ENCODE assay signal across 1 cellular context in genomic region chr7:104982308-104982755, GRCh38.
TF ChIP-seq lines count a peak whose summit lies in the region.

No MANE protein-coding gene starts in this region.

TF ChIP-seq in GM12878, 131 proteins besides CTCF, POLR2A, EP300 and RAD21 (continued from another document):
- no peak for TF ChIP-seq MLLT1 (IDR thresholded peaks at IDR 0.05)
- TF ChIP-seq ZBED1 (IDR thresholded peaks at IDR 0.05; ENCODE audit: borderline replicate concordance), result no peak
- TF ChIP-seq SMAD5 (IDR thresholded peaks at IDR 0.05; ENCODE audit: low read depth), result no peak
- no peak for TF ChIP-seq BHLHE40 (IDR thresholded peaks at IDR 0.05; ENCODE audit: borderline replicate concordance in 1 of 2, low read depth in 2 of 2, low read length in 1 of 2)
- TF ChIP-seq TCF12 (IDR thresholded peaks at IDR 0.05; ENCODE audit: low read depth, low read length), result no peak
- TF ChIP-seq ATF7 (IDR thresholded peaks at IDR 0.05; ENCODE audit: low read depth), result no peak
